Comparison of ENCODE assay signal across 19 cellular contexts in the genomic region with DNA sequence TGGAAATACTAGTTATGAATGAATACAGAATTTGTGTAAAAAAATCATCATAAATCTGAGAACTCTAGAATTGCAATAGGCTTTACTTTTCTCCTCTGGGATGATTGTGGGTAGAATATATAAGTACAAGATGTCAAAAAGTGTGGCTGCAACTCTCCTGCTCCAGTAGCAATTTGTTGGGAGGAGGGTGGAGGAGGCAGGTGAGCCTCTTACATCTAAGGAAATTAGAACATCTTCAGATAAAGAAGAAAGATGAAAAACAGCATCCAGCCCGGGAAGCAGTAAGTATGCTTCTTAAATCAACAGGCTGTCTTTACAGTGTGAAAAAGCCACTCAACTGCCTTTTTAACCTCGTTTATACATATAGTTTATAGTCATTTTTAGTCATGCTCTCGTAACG.
"Had no signal": no experiment of that assay in that cellular context is flagged by ENCODE, and none has a peak within 500 bp of the region (broad histone marks: within the 10 kb centered on the region; RNA-seq: fewer than 3 reads in every experiment).

No MANE protein-coding gene starts in this region.

- H3K4me1 ChIP-seq: foreskin keratinocyte had no signal

- DNase-seq: endodermal cell; erythroblast; foreskin keratinocyte; kidney; left cardiac atrium; left ventricle myocardium superior; natural killer cell; posterior cingulate gyrus; sigmoid colon; stimulated activated CD4-positive, alpha-beta T cell treated with anti-CD3 and anti-CD28 coated beads, Interleukin-2, amount 100 ng/mL, for 24 hours; stimulated activated CD4-positive, alpha-beta T cell treated with anti-CD3 and anti-CD28 coated beads, Interleukin-4, amount 100 ng/mL, for 4 hours; stimulated activated naive CD4-positive, alpha-beta T cell; stomach; trophoblast cell had no signal

- H3K36me3 ChIP-seq: right atrium auricular region, sigmoid colon had no signal

- H3K27me3 ChIP-seq: foreskin keratinocyte, right atrium auricular region, sigmoid colon, stomach had no signal

- H3K9me3 ChIP-seq: right atrium auricular region, sigmoid colon, stomach had no signal

- H3K4me3 ChIP-seq: lung, right atrium auricular region, sigmoid colon, skin epidermis, stomach had no signal

- H3K27ac Mint-ChIP-seq: dendritic cell treated with granulocyte-macrophage colony-stimulating factor and Interleukin-4, amounts not matched to agents 40 ng/mL and 50 ng/mL, for 4 days; endodermal cell; natural killer cell had no signal

- ATAC-seq: foreskin keratinocyte, left cardiac atrium, left ventricle myocardium superior, natural killer cell had no signal

- H3K27ac ChIP-seq: foreskin keratinocyte, right atrium auricular region, sigmoid colon, skin epidermis, stomach had no signal

- H3K9me3 Mint-ChIP-seq: dendritic cell treated with granulocyte-macrophage colony-stimulating factor and Interleukin-4, amounts not matched to agents 40 ng/mL and 50 ng/mL, for 4 days; endodermal cell; natural killer cell; neural crest cell had no signal

- H3K4me3 Mint-ChIP-seq: dendritic cell treated with granulocyte-macrophage colony-stimulating factor and Interleukin-4, amounts not matched to agents 40 ng/mL and 50 ng/mL, for 4 days; endodermal cell; natural killer cell; neural crest cell had no signal

- H3K27me3 Mint-ChIP-seq: dendritic cell treated with granulocyte-macrophage colony-stimulating factor and Interleukin-4, amounts not matched to agents 40 ng/mL and 50 ng/mL, for 4 days had no signal
